ENCODE assay signal across 20 cellular contexts in genomic region chr1:173275496-173275895, GRCh38.
DNase-seq lines count a peak whose midpoint lies in the region; ATAC-seq lines count a peak whose summit lies in the region.
"Had no signal": no experiment of that assay in that cellular context is flagged by ENCODE, and none has a peak within 500 bp of the region (broad histone marks: within the 10 kb centered on the region; RNA-seq: fewer than 3 reads in every experiment).

No MANE protein-coding gene starts in this region.

- H2AFZ ChIP-seq in neuronal stem cell (ENCODE audit: low read length), result peak overlapping the region; percentile 13

- H3K9ac ChIP-seq in HUES48 (ENCODE audit: low read depth, low read length), result no peak overlapping the region
- no peak overlapping the region for H3K9ac ChIP-seq in neuronal stem cell (ENCODE audit: low read depth, low read length, poor library complexity)
- H3K9ac ChIP-seq: BLaER1 had no signal

- H4K8ac ChIP-seq in neuronal stem cell (ENCODE audit: low read depth, low read length), result no peak overlapping the region

- H3K79me1 ChIP-seq in neuronal stem cell (ENCODE audit: low read depth, low read length), result no peaks in the 10 kb centered on the region

- no peaks in the 10 kb centered on the region for H3K9me3 ChIP-seq in HUES48 (ENCODE audit: control insufficient read depth, insufficient read depth, low read length)
- no peaks in the 10 kb centered on the region for H3K9me3 ChIP-seq in neuronal stem cell (replicated peaks in 1 of 2; ENCODE audit: control insufficient read depth in 2 of 2, insufficient read depth in 1 of 2, low read depth in 1 of 2, low read length in 2 of 2)
- H3K9me3 ChIP-seq: BLaER1, Caco-2 had no signal

- no peak overlapping the region for H3K23ac ChIP-seq in neuronal stem cell (ENCODE audit: low read depth, low read length, poor library complexity)

- H3K18ac ChIP-seq in neuronal stem cell (ENCODE audit: low read length), result no peak overlapping the region

- no peak overlapping the region for H4K91ac ChIP-seq in neuronal stem cell (ENCODE audit: low read depth, low read length, poor library complexity)

- H2AK5ac ChIP-seq in neuronal stem cell (ENCODE audit: low read depth, low read length), result no peak overlapping the region

- DNase-seq in NCI-H524 (lab: John Stamatoyannopoulos, UW), result peak; percentile 15 to 59
- DNase-seq in NCI-H524 treated with DMSO at 0.1 percent for 48 hours (lab: John Stamatoyannopoulos, UW), result no peak
- peak; percentile 27 for DNase-seq in amniotic epithelial cell (ENCODE audit: low read depth)
- DNase-seq in neuronal stem cell (ENCODE audit: low spot score), result no peak
- DNase-seq in stimulated activated naive CD8-positive, alpha-beta T cell treated with anti-CD3 and anti-CD28 coated beads, Interleukin-15, Interleukin-2, amounts not matched to agents 100 U/mL and 50 U/mL, for 24 hours, result no peak
- DNase-seq in NCI-H146 treated with DMSO at 0.1 percent for 48 hours (lab: John Stamatoyannopoulos, UW; ENCODE audit: unreplicated experiment), result no peak
- DNase-seq: Caco-2; CD4-positive, CD25-positive, alpha-beta regulatory T cell; CD8-positive, alpha-beta T cell; DMS153; DND-41; H9 had no signal

- no peaks in the 10 kb centered on the region for H3K36me3 ChIP-seq in HUES48 (ENCODE audit: control insufficient read depth, insufficient read depth, low read length)
- H3K36me3 ChIP-seq in neuronal stem cell (replicated peaks in 1 of 2; ENCODE audit: control insufficient read depth in 2 of 2, insufficient read depth in 2 of 2, low read length in 2 of 2), result no peaks in the 10 kb centered on the region
- H3K36me3 ChIP-seq: BLaER1 had no signal

- no peak overlapping the region for H3K14ac ChIP-seq in neuronal stem cell (ENCODE audit: low read length)

- WGBS in neuronal stem cell (ENCODE audit: extremely low coverage in 2 of 2, insufficient read length in 2 of 2, insufficient replicate concordance in 1 of 2), 2 donors, result no CpG with 5 or more reads among the region's 1 CpG

- H3K27ac ChIP-seq in HUES48 (ENCODE audit: low read depth, low read length), result peak overlapping the region; percentile 42
- H3K27ac ChIP-seq in neuronal stem cell (replicated peaks; ENCODE audit: low read length), result no peak overlapping the region
- H3K27ac ChIP-seq: 22Rv1, BLaER1, C4-2B had no signal

- H2BK15ac ChIP-seq in neuronal stem cell (ENCODE audit: low read length), result no peak overlapping the region

- no peak overlapping the region for H3K4me3 ChIP-seq in HUES48 (ENCODE audit: low read depth, low read length)
- no peak overlapping the region for H3K4me3 ChIP-seq in neuronal stem cell (ENCODE audit: low read length in 2 of 2)
- H3K4me3 ChIP-seq: BLaER1, GM12878, GM23338 had no signal

- no peak overlapping the region for H3K4ac ChIP-seq in neuronal stem cell (ENCODE audit: low read length)

- no peak overlapping the region for H3K4me2 ChIP-seq in neuronal stem cell (ENCODE audit: insufficient read depth, low read length, poor library complexity, severe bottlenecking)
- H3K4me2 ChIP-seq: BLaER1, GM23338 had no signal

- H2BK5ac ChIP-seq in neuronal stem cell (ENCODE audit: low read length), result no peak overlapping the region

- no peak overlapping the region for H2BK12ac ChIP-seq in neuronal stem cell (ENCODE audit: low read length)

- ATAC-seq in HG03097 (IDR thresholded peaks at IDR 0.05; ENCODE audit: low FRiP score, unreplicated experiment), result no peak
- ATAC-seq in stimulated activated naive CD8-positive, alpha-beta T cell treated with anti-CD3 and anti-CD28 coated beads, Interleukin-15, Interleukin-2, amounts not matched to agents 100 U/mL and 50 U/mL, for 24 hours, result no peak
- ATAC-seq: CD8-positive, alpha-beta T cell; GM23338; HCT116 had no signal

- H2BK120ac ChIP-seq in neuronal stem cell (ENCODE audit: low read depth, low read length), result no peak overlapping the region

- H3K27me3 ChIP-seq in HUES48 (ENCODE audit: control insufficient read depth, insufficient read depth, low read length) (peaks cover 4% of the 10 kb centered on the region; the same call in 1 of the 2 replicates), neuronal stem cell (ENCODE audit: control insufficient read depth in 3 of 3, insufficient read depth in 3 of 3, low read depth in 1 of 3, low read length in 3 of 3) (no peaks in the 10 kb centered on the region)
- H3K27me3 ChIP-seq: BLaER1 had no signal

- H3K4me1 ChIP-seq in HUES48 (ENCODE audit: control insufficient read depth, insufficient read depth, low read length) (peaks cover 25% of the 10 kb centered on the region), neuronal stem cell (ENCODE audit: control insufficient read depth in 2 of 2, insufficient read depth in 1 of 2, low read depth in 1 of 2, low read length in 2 of 2) (no peaks in the 10 kb centered on the region)
- H3K4me1 ChIP-seq: BLaER1, Caco-2 had no signal

Comparison
In these comparisons a context has a peak if more than half of its experiments do, and no peak if none do; other contexts are left out.
1. DNase-seq: peak in NCI-H524 (2 of 2) and amniotic epithelial cell (single experiment); none in NCI-H524 treated with DMSO at 0.1 percent for 48 hours (single experiment), neuronal stem cell (single experiment), stimulated activated naive CD8-positive, alpha-beta T cell treated with anti-CD3 and anti-CD28 coated beads, Interleukin-15, Interleukin-2, amounts not matched to agents 100 U/mL and 50 U/mL, for 24 hours (single experiment) and NCI-H146 treated with DMSO at 0.1 percent for 48 hours (single experiment).